In the genomic region with DNA sequence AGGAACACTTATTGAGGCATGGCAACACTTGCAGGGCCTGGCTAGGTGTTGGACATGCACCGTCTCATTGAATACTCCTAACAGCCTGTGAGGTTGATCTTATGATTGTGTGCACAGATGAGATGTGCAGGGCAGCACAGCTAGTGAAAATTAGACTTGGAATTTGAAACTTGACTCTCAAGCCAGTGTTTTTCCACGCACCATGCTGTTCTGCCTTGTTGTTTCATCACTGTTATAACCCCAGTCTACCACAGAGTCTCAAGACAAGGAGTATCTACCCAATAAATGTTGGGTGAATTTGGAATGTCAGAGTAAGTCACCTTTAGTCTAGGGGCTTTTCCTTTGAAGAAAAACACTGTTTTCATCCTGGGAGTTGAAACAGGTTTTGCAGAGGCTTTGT, we compare ENCODE assay signal across 30 cellular contexts. TPM values are rescaled to one million over a fixed set of nuclear protein-coding genes. Genes with fewer than 3 reads are reported as not detected.
"Had no signal": no experiment of that assay in that cellular context is flagged by ENCODE, and none has a peak within 500 bp of the region (broad histone marks: within the 10 kb centered on the region; RNA-seq: fewer than 3 reads in every experiment).

No MANE protein-coding gene starts in this region.

- H3K27me3 Mint-ChIP-seq: activated CD4-positive, alpha-beta memory T cell treated with anti-CD3 and anti-CD28 coated beads, Interleukin-2, amount 10 ng/mL, durations not matched to agents 7 days and 5 days; activated CD4-positive, alpha-beta T cell treated with anti-CD3 and anti-CD28 coated beads, Interleukin-2, amount 10 ng/mL, durations not matched to agents 7 days and 5 days; activated T-cell treated with anti-CD3 and anti-CD28 coated beads, Interleukin-2, amount 50 U/mL, for 24 hours; activated T-helper 17 cell treated with anti-CD3 and anti-CD28 coated beads, Interleukin-2, amount 50 U/mL, for 72 hours; natural killer cell treated with Interleukin-12 subunit alpha and Interleukin-12 subunit beta and Interleukin-15 and Interleukin-18, amount 100 ng/mL, for 72 hours; stimulated activated memory B cell treated with anti-CD40 and anti-IgM and Interleukin-4, amounts not matched to agents 10 μg/mL and 1 μg/mL and 100 μg/mL, for 72 hours; stimulated activated naive CD8-positive, alpha-beta T cell treated with anti-CD3 and anti-CD28 coated beads, Interleukin-15, amount 100 ng/mL, for 72 hours; T-helper 17 cell had no signal

- H3K36me3 ChIP-seq: neutrophil, prostate gland, upper lobe of left lung, vagina had no signal

- H3K27me3 ChIP-seq: body of pancreas, neutrophil, upper lobe of left lung, vagina had no signal

- ATAC-seq: activated T-helper 17 cell treated with anti-CD3 and anti-CD28 coated beads, Interleukin-2, amount 50 U/mL, for 72 hours; body of pancreas; left colon; natural killer cell treated with Interleukin-12 subunit alpha and Interleukin-12 subunit beta and Interleukin-15 and Interleukin-18, amount 100 ng/mL, for 72 hours; sciatic nerve; stimulated activated memory B cell treated with anti-CD40 and anti-IgM and Interleukin-4, amounts not matched to agents 10 μg/mL and 1 μg/mL and 100 μg/mL, for 72 hours; stimulated activated naive CD8-positive, alpha-beta T cell treated with anti-CD3 and anti-CD28 coated beads, Interleukin-15, amount 100 ng/mL, for 72 hours; T-helper 17 cell; WTC11 had no signal

- H3K27ac Mint-ChIP-seq: activated CD4-positive, alpha-beta memory T cell treated with anti-CD3 and anti-CD28 coated beads, Interleukin-2, amount 10 ng/mL, durations not matched to agents 7 days and 5 days; activated CD4-positive, alpha-beta T cell treated with anti-CD3 and anti-CD28 coated beads, Interleukin-2, amount 10 ng/mL, durations not matched to agents 7 days and 5 days; activated T-cell treated with anti-CD3 and anti-CD28 coated beads, Interleukin-2, amount 50 U/mL, for 24 hours; activated T-helper 17 cell treated with anti-CD3 and anti-CD28 coated beads, Interleukin-2, amount 50 U/mL, for 72 hours; natural killer cell treated with Interleukin-12 subunit alpha and Interleukin-12 subunit beta and Interleukin-15 and Interleukin-18, amount 100 ng/mL, for 72 hours; stimulated activated memory B cell treated with anti-CD40 and anti-IgM and Interleukin-4, amounts not matched to agents 10 μg/mL and 1 μg/mL and 100 μg/mL, for 72 hours; stimulated activated naive CD8-positive, alpha-beta T cell treated with anti-CD3 and anti-CD28 coated beads, Interleukin-15, amount 100 ng/mL, for 72 hours; T-helper 17 cell; WTC11 had no signal

- H3K4me3 ChIP-seq: body of pancreas, prostate gland, skin epidermis, upper lobe of left lung, vagina had no signal

- H3K4me1 Mint-ChIP-seq: activated CD4-positive, alpha-beta memory T cell treated with anti-CD3 and anti-CD28 coated beads, Interleukin-2, amount 10 ng/mL, durations not matched to agents 7 days and 5 days; activated CD4-positive, alpha-beta T cell treated with anti-CD3 and anti-CD28 coated beads, Interleukin-2, amount 10 ng/mL, durations not matched to agents 7 days and 5 days; activated T-helper 17 cell treated with anti-CD3 and anti-CD28 coated beads, Interleukin-2, amount 50 U/mL, for 72 hours; stimulated activated memory B cell treated with anti-CD40 and anti-IgM and Interleukin-4, amounts not matched to agents 10 μg/mL and 1 μg/mL and 100 μg/mL, for 72 hours; stimulated activated naive CD8-positive, alpha-beta T cell treated with anti-CD3 and anti-CD28 coated beads, Interleukin-15, amount 100 ng/mL, for 72 hours; T-helper 17 cell; WTC11 had no signal

- H3K4me3 Mint-ChIP-seq: activated CD4-positive, alpha-beta memory T cell treated with anti-CD3 and anti-CD28 coated beads, Interleukin-2, amount 10 ng/mL, durations not matched to agents 7 days and 5 days; activated CD4-positive, alpha-beta T cell treated with anti-CD3 and anti-CD28 coated beads, Interleukin-2, amount 10 ng/mL, durations not matched to agents 7 days and 5 days; activated T-cell treated with anti-CD3 and anti-CD28 coated beads, Interleukin-2, amount 50 U/mL, for 24 hours; activated T-helper 17 cell treated with anti-CD3 and anti-CD28 coated beads, Interleukin-2, amount 50 U/mL, for 72 hours; natural killer cell treated with Interleukin-12 subunit alpha and Interleukin-12 subunit beta and Interleukin-15 and Interleukin-18, amount 100 ng/mL, for 72 hours; stimulated activated memory B cell treated with anti-CD40 and anti-IgM and Interleukin-4, amounts not matched to agents 10 μg/mL and 1 μg/mL and 100 μg/mL, for 72 hours; stimulated activated naive CD8-positive, alpha-beta T cell treated with anti-CD3 and anti-CD28 coated beads, Interleukin-15, amount 100 ng/mL, for 72 hours; T-helper 17 cell; WTC11 had no signal

- H3K36me3 Mint-ChIP-seq: natural killer cell treated with Interleukin-12 subunit alpha and Interleukin-12 subunit beta and Interleukin-15 and Interleukin-18, amount 100 ng/mL, for 72 hours; stimulated activated memory B cell treated with anti-CD40 and anti-IgM and Interleukin-4, amounts not matched to agents 10 μg/mL and 1 μg/mL and 100 μg/mL, for 72 hours; WTC11 had no signal

- H3K27ac ChIP-seq: body of pancreas, neutrophil, prostate gland, skin epidermis, upper lobe of left lung, vagina had no signal

- H3K4me1 ChIP-seq: body of pancreas, prostate gland, upper lobe of left lung, vagina had no signal

- H3K9me3 Mint-ChIP-seq: activated CD4-positive, alpha-beta T cell treated with anti-CD3 and anti-CD28 coated beads, Interleukin-2, amount 10 ng/mL, durations not matched to agents 7 days and 5 days; activated T-cell treated with anti-CD3 and anti-CD28 coated beads, Interleukin-2, amount 50 U/mL, for 24 hours; activated T-helper 17 cell treated with anti-CD3 and anti-CD28 coated beads, Interleukin-2, amount 50 U/mL, for 72 hours; stimulated activated memory B cell treated with anti-CD40 and anti-IgM and Interleukin-4, amounts not matched to agents 10 μg/mL and 1 μg/mL and 100 μg/mL, for 72 hours; stimulated activated naive CD8-positive, alpha-beta T cell treated with anti-CD3 and anti-CD28 coated beads, Interleukin-15, amount 100 ng/mL, for 72 hours; WTC11 had no signal

- DNase-seq: activated CD4-positive, alpha-beta memory T cell treated with anti-CD3 and anti-CD28 coated beads, Interleukin-2, amount 10 ng/mL, durations not matched to agents 7 days and 5 days; activated CD4-positive, alpha-beta T cell treated with anti-CD3 and anti-CD28 coated beads for 1 hour; activated CD4-positive, alpha-beta T cell treated with anti-CD3 and anti-CD28 coated beads, Interleukin-2, amount 10 ng/mL, durations not matched to agents 7 days and 5 days; activated CD8-positive, alpha-beta memory T cell treated with anti-CD3 and anti-CD28 coated beads, Interleukin-2, amount 50 U/mL, for 48 hours; activated gamma-delta T cell treated with Interleukin-2 at 50 U/mL for 16 hours; activated naive CD4-positive, alpha-beta T cell treated with anti-CD3 and anti-CD28 coated beads, Interleukin-2, amount 50 U/mL, for 16 hours; activated T-cell treated with anti-CD3 and anti-CD28 coated beads, Interleukin-2, amount 50 U/mL, for 24 hours; body of pancreas; foreskin fibroblast; head of caudate nucleus; hippocampal formation; kidney; left colon; retina; stimulated activated CD4-positive, alpha-beta T cell treated with anti-CD3 and anti-CD28 coated beads, Interleukin-4, amount 100 ng/mL, for 24 hours; stimulated activated CD8-positive, alpha-beta memory T cell treated with anti-CD3 and anti-CD28 coated beads, Interleukin-4, amount 100 ng/mL, for 48 hours; stimulated activated naive CD8-positive, alpha-beta T cell treated with anti-CD3 and anti-CD28 coated beads, Interleukin-15, amount 100 ng/mL, for 72 hours; substantia nigra; T-helper 17 cell; T1000; upper lobe of left lung had no signal

- H3K9me3 ChIP-seq: body of pancreas, neutrophil, prostate gland, upper lobe of left lung, vagina had no signal

RNA-seq across cellular contexts. Expression of gene LRIG3, which starts 55.8 kb away (rescaled TPM):
- total RNA-seq: activated CD4-positive, alpha-beta T cell treated with anti-CD3 and anti-CD28 coated beads, Interleukin-2, amount 10 ng/mL, durations not matched to agents 7 days and 5 days; activated T-helper 17 cell treated with anti-CD3 and anti-CD28 coated beads, Interleukin-2, amount 50 U/mL, for 72 hours; natural killer cell treated with Interleukin-12 subunit alpha and Interleukin-12 subunit beta and Interleukin-15 and Interleukin-18, amount 100 ng/mL, for 72 hours; T-helper 17 cell had no signal
